17 cellular contexts compared by ENCODE assay signal in genomic region chr2:28439763-28440162, GRCh38. TPM values are rescaled to one million over a fixed set of nuclear protein-coding genes. Genes with fewer than 3 reads are reported as not detected.
A peak's percentile ranks its signal among the peaks of the same experiment; 100 is the strongest.
DNase-seq lines count a peak whose midpoint lies in the region; ATAC-seq and TF ChIP-seq lines count a peak whose summit lies in the region.
"Had no signal": no experiment of that assay in that cellular context is flagged by ENCODE, and none has a peak within 500 bp of the region (broad histone marks: within the 10 kb centered on the region; RNA-seq: fewer than 3 reads in every experiment).

No MANE protein-coding gene starts in this region.

- POLR2A ChIA-PET in RWPE1 (lab: Yijun Ruan, JAX; ENCODE audit: low non-redundant PET): no interaction called here

- ATAC-seq in GM21515 (IDR thresholded peaks at IDR 0.05; ENCODE audit: unreplicated experiment): no peak
- no peak for ATAC-seq in GM21717 (IDR thresholded peaks at IDR 0.05; ENCODE audit: unreplicated experiment)

- no peak for TF ChIP-seq POLR2A in sigmoid colon (IDR thresholded peaks at IDR 0.05)

- H3K27ac ChIP-seq in RWPE1 (peak overlapping the region; percentile 99), sigmoid colon (no peak overlapping the region)
- H3K27ac ChIP-seq: HL-60, KMS-11 had no signal

- DNase-seq in H7: peak; percentile 37
- no peak for DNase-seq in RWPE1 (ENCODE audit: low spot score)
- DNase-seq in sigmoid colon: peak; percentile 40
- DNase-seq in EL: no peak
- DNase-seq: ACHN; BE2C; C1 segment of cervical spinal cord; CD4-positive, alpha-beta T cell; DMS153; DND-41; GOT3; HFFc6 had no signal

- no peaks in the 10 kb centered on the region for H3K27me3 ChIP-seq in H7 (ENCODE audit: control insufficient read depth, insufficient read depth, low read length)
- no peaks in the 10 kb centered on the region for H3K27me3 ChIP-seq in sigmoid colon
- H3K27me3 ChIP-seq: BE2C had no signal

- H3K36me3 ChIP-seq in H7 (replicated peaks; ENCODE audit: control insufficient read depth, insufficient read depth, low read length) (no peaks in the 10 kb centered on the region), sigmoid colon (no peaks in the 10 kb centered on the region)
- H3K36me3 ChIP-seq: BE2C, HAP-1 had no signal

- intact Hi-C loops in sigmoid colon (cut with DNase I): loop anchor here (5.0 kb wide), 1 partner anchor 682 kb away; no protein-coding TSS in a partner anchor

- H3K4me3 ChIP-seq in H7 (ENCODE audit: insufficient read depth, low read depth, low read length): no peak overlapping the region
- no peak overlapping the region for H3K4me3 ChIP-seq in sigmoid colon
- H3K4me3 ChIP-seq: HAP-1 had no signal

- H3K4me1 ChIP-seq in sigmoid colon: no peaks in the 10 kb centered on the region
- H3K4me1 ChIP-seq: BE2C, HAP-1 had no signal

- no peak for TF ChIP-seq EP300 in sigmoid colon (IDR thresholded peaks at IDR 0.05)

- H3K9me3 ChIP-seq in sigmoid colon: no peaks in the 10 kb centered on the region
- H3K9me3 ChIP-seq: BE2C, HAP-1 had no signal

- TF ChIP-seq CTCF in RWPE1 (conservative IDR thresholded peaks at IDR 0.05; ENCODE audit: low read depth) (no peak), sigmoid colon (IDR thresholded peaks at IDR 0.05) (no peak)

- CTCF ChIA-PET in RWPE1 (lab: Yijun Ruan, JAX): interaction anchor here (0.7 kb wide), 1 partner anchor 132 kb away, joined by 3 read pairs; no protein-coding TSS in a partner anchor

- 93% methylated on average over 14 of the region's 14 CpGs for WGBS in sigmoid colon, 2 donors

RNA-seq across cellular contexts. Expression of gene FOSL2, which starts 47.1 kb away (rescaled TPM):
- 3.5 and 4.1 TPM in 2 replicates for total RNA-seq in H7 (2014; rRNA removed; shearing (Covaris generic))
- 100 to 1,000 TPM in 1 of 4 donors, 10 to 100 TPM in 3; 38.9 to 208 (median 67.3) TPM for total RNA-seq in sigmoid colon
- 10 to 100 TPM; 30.0 to 66.2 (median 55.0) TPM for polyA plus RNA-seq in sigmoid colon

RNA-seq across cellular contexts. Expression of gene PLB1, which starts 56.1 kb away (rescaled TPM):
- not detected in 2 replicates for total RNA-seq in H7 (2014; rRNA removed; shearing (Covaris generic))
- total RNA-seq in sigmoid colon: 10 to 100 TPM in 1 of 4 donors, 1 to 10 TPM in 3; 2.1 to 18.3 (median 5.7) TPM
- polyA plus RNA-seq in sigmoid colon: 1 to 10 TPM; 1.2 to 1.8 (median 1.4) TPM

Comparison
In these comparisons a context has a peak if more than half of its experiments do, and no peak if none do; other contexts are left out.
1. DNase-seq: peak in H7 (single experiment) and sigmoid colon (single experiment); none in RWPE1 (single experiment) and EL (single experiment).